Comparison of ENCODE assay signal across 27 cellular contexts in the genomic region with DNA sequence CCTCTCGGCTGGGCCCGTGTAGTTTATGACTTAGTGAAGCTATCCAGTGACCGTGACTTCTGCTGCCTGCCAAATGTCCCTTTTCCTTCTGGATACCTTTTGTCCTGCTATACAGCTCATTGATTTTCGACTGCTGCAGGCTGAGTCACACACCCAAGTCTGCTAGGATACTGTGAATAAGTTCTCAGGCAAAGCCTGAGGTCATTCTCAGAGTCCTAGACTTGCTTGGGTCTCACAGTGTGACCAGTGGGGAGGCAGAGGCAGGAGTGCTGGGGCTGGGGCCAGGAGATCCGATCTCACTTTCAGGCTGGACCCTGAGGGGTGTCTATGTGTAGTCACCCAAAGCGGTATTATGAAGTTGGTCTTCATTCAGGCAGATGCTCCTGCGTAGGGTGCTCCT.
DNase-seq lines count a peak whose midpoint lies in the region; ATAC-seq and TF ChIP-seq lines count a peak whose summit lies in the region.
"Had no signal": no experiment of that assay in that cellular context is flagged by ENCODE, and none has a peak within 500 bp of the region (broad histone marks: within the 10 kb centered on the region; RNA-seq: fewer than 3 reads in every experiment).

No MANE protein-coding gene starts in this region.

- H3K27ac Mint-ChIP-seq in natural killer cell treated with Interleukin-12 subunit alpha and Interleukin-12 subunit beta and Interleukin-15 and Interleukin-18, amount 100 ng/mL, for 72 hours = no peak overlapping the region
- no peak overlapping the region for H3K27ac Mint-ChIP-seq in natural killer cell
- H3K27ac Mint-ChIP-seq: activated CD4-positive, alpha-beta T cell treated with anti-CD3 and anti-CD28 coated beads, Interleukin-2, amount 10 ng/mL, durations not matched to agents 7 days and 5 days; activated CD8-positive, alpha-beta memory T cell treated with anti-CD3 and anti-CD28 coated beads, Interleukin-2, amount 10 ng/mL, durations not matched to agents 7 days and 5 days; activated naive CD4-positive, alpha-beta T cell treated with anti-CD3 and anti-CD28 coated beads, Interleukin-2, amount 50 U/mL, for 72 hours; T-helper 17 cell had no signal

- H3K4me3 Mint-ChIP-seq in natural killer cell treated with Interleukin-12 subunit alpha and Interleukin-12 subunit beta and Interleukin-15 and Interleukin-18, amount 100 ng/mL, for 72 hours = no peak overlapping the region
- no peak overlapping the region for H3K4me3 Mint-ChIP-seq in natural killer cell
- H3K4me3 Mint-ChIP-seq: activated CD4-positive, alpha-beta T cell treated with anti-CD3 and anti-CD28 coated beads, Interleukin-2, amount 10 ng/mL, durations not matched to agents 7 days and 5 days; activated CD8-positive, alpha-beta memory T cell treated with anti-CD3 and anti-CD28 coated beads, Interleukin-2, amount 10 ng/mL, durations not matched to agents 7 days and 5 days; T-helper 17 cell had no signal

- H3K36me3 Mint-ChIP-seq in natural killer cell treated with Interleukin-12 subunit alpha and Interleukin-12 subunit beta and Interleukin-15 and Interleukin-18, amount 100 ng/mL, for 72 hours = no peaks in the 10 kb centered on the region
- H3K36me3 Mint-ChIP-seq in natural killer cell = no peaks in the 10 kb centered on the region
- H3K36me3 Mint-ChIP-seq: activated CD8-positive, alpha-beta memory T cell treated with anti-CD3 and anti-CD28 coated beads, Interleukin-2, amount 10 ng/mL, durations not matched to agents 7 days and 5 days; activated naive CD4-positive, alpha-beta T cell treated with anti-CD3 and anti-CD28 coated beads, Interleukin-2, amount 50 U/mL, for 72 hours had no signal

- no peak overlapping the region for H3K4me3 ChIP-seq in PC-3 (ENCODE audit: low read length)
- H3K4me3 ChIP-seq in H7 (ENCODE audit: insufficient read depth, low read depth, low read length) = no peak overlapping the region
- H3K4me3 ChIP-seq: ascending aorta, gastroesophageal sphincter, HAP-1, lung, SJSA1 had no signal

- peaks cover 3 to 8% of the 10 kb centered on the region in 2 donors for H3K27me3 Mint-ChIP-seq in natural killer cell treated with Interleukin-12 subunit alpha and Interleukin-12 subunit beta and Interleukin-15 and Interleukin-18, amount 100 ng/mL, for 72 hours
- H3K27me3 Mint-ChIP-seq in natural killer cell (ENCODE audit: low read depth in 2 of 2) = no peaks in the 10 kb centered on the region
- H3K27me3 Mint-ChIP-seq: activated CD4-positive, alpha-beta T cell treated with anti-CD3 and anti-CD28 coated beads, Interleukin-2, amount 10 ng/mL, durations not matched to agents 7 days and 5 days; activated CD8-positive, alpha-beta memory T cell treated with anti-CD3 and anti-CD28 coated beads, Interleukin-2, amount 10 ng/mL, durations not matched to agents 7 days and 5 days had no signal

- no peaks in the 10 kb centered on the region for H3K9me2 ChIP-seq in PC-3 (replicated peaks; ENCODE audit: low read length)

- H2AFZ ChIP-seq in PC-3 (ENCODE audit: low read length) = no peak overlapping the region

- no peaks in the 10 kb centered on the region for H3K9me3 Mint-ChIP-seq in natural killer cell treated with Interleukin-12 subunit alpha and Interleukin-12 subunit beta and Interleukin-15 and Interleukin-18, amount 100 ng/mL, for 72 hours
- H3K9me3 Mint-ChIP-seq in natural killer cell = no peaks in the 10 kb centered on the region
- H3K9me3 Mint-ChIP-seq: activated CD4-positive, alpha-beta T cell treated with anti-CD3 and anti-CD28 coated beads, Interleukin-2, amount 10 ng/mL, durations not matched to agents 7 days and 5 days; activated naive CD4-positive, alpha-beta T cell treated with anti-CD3 and anti-CD28 coated beads, Interleukin-2, amount 50 U/mL, for 72 hours had no signal

- H3F3A ChIP-seq in PC-3 (ENCODE audit: low read length, unreplicated experiment) = peaks cover 4% of the 10 kb centered on the region

- intact Hi-C loops in natural killer cell (cut with micrococcal nuclease) (no loop called here), PC-3 (cut with micrococcal nuclease) (no loop called here)

- TF ChIP-seq CTCF in natural killer cell (IDR thresholded peaks at IDR 0.05) = no peak
- no peak for TF ChIP-seq CTCF in PC-3 (conservative IDR thresholded peaks at IDR 0.05; ENCODE audit: low read depth, low read length)

- no peak for DNase-seq in natural killer cell treated with Interleukin-12 subunit alpha and Interleukin-12 subunit beta and Interleukin-15 and Interleukin-18, amount 100 ng/mL, for 72 hours (ENCODE audit: low spot score)
- DNase-seq in natural killer cell (no peak), PC-3 (peak; percentile 30), glomerular visceral epithelial cell (ENCODE audit: extremely low spot score) (peak; percentile 92), H7 (no peak), COR-L47 (lab: John Stamatoyannopoulos, UW) (no peak)
- DNase-seq: activated CD4-positive, alpha-beta T cell treated with anti-CD3 and anti-CD28 coated beads, Interleukin-2, amount 10 ng/mL, durations not matched to agents 7 days and 5 days; activated CD8-positive, alpha-beta memory T cell treated with anti-CD3 and anti-CD28 coated beads, Interleukin-2, amount 10 ng/mL, durations not matched to agents 7 days and 5 days; BE2C; effector CD8-positive, alpha-beta T cell; NCI-H1105; NCI-H2081; NCI-H446; stimulated activated CD4-positive, alpha-beta T cell treated with anti-CD3 and anti-CD28 coated beads, Interleukin-12 subunit alpha, Interleukin-12 subunit beta, amount 100 ng/mL, for 4 hours; stimulated activated CD4-positive, alpha-beta T cell treated with anti-CD3 and anti-CD28 coated beads, Interleukin-4, amount 100 ng/mL, for 4 hours; T-helper 17 cell; trophoblast cell had no signal

- no peaks in the 10 kb centered on the region for H3K36me3 ChIP-seq in PC-3 (ENCODE audit: low read depth, low read length)
- no peaks in the 10 kb centered on the region for H3K36me3 ChIP-seq in H7 (replicated peaks; ENCODE audit: control insufficient read depth, insufficient read depth, low read length)
- H3K36me3 ChIP-seq: ascending aorta, BE2C, gastroesophageal sphincter, HAP-1, SJSA1 had no signal

- H3K27ac ChIP-seq in PC-3 (ENCODE audit: low read length) = peak overlapping the region; percentile 33
- H3K27ac ChIP-seq: ascending aorta, gastroesophageal sphincter, SJSA1, VCaP had no signal

- no peaks in the 10 kb centered on the region for H3K79me2 ChIP-seq in PC-3 (ENCODE audit: low read length)

- no peaks in the 10 kb centered on the region for H3K9me3 ChIP-seq in PC-3 (ENCODE audit: low read length)
- H3K9me3 ChIP-seq: ascending aorta, BE2C, gastroesophageal sphincter, HAP-1, SJSA1 had no signal

- H4K20me1 ChIP-seq in PC-3 (ENCODE audit: low read length) = no peaks in the 10 kb centered on the region

- H3K27me3 ChIP-seq in PC-3 (ENCODE audit: low read length) (no peaks in the 10 kb centered on the region), H7 (ENCODE audit: control insufficient read depth, insufficient read depth, low read length) (no peaks in the 10 kb centered on the region)
- H3K27me3 ChIP-seq: ascending aorta, BE2C, gastroesophageal sphincter, SJSA1 had no signal

- peaks cover 27% of the 10 kb centered on the region for H3K4me1 ChIP-seq in PC-3 (ENCODE audit: insufficient read depth, low read length)
- H3K4me1 ChIP-seq: ascending aorta, gastroesophageal sphincter, HAP-1 had no signal

- POLR2A ChIA-PET in PC-3 (lab: Charles Lee; ENCODE audit: unreplicated experiment) = interaction anchor here (0.6 to 0.7 kb wide), 2 partner anchors 846 to 873 kb away, joined by 3 to 6 read pairs; no protein-coding TSS in a partner anchor

- H3K9ac ChIP-seq in PC-3 (ENCODE audit: low read length) = no peak overlapping the region

- BruUV-seq in PC-3 (replicated peaks; lab: Mats Ljungman, UMichigan) = no TSS peak

- ATAC-seq in natural killer cell treated with Interleukin-12 subunit alpha and Interleukin-12 subunit beta and Interleukin-15 and Interleukin-18, amount 100 ng/mL, for 72 hours = peak; percentile 25 to 37
- no peak for ATAC-seq in natural killer cell
- ATAC-seq in PC-3 = peak; percentile 72
- no peak for ATAC-seq in GM21737 (IDR thresholded peaks at IDR 0.05; ENCODE audit: unreplicated experiment)
- ATAC-seq in HG03520 (IDR thresholded peaks at IDR 0.05; ENCODE audit: unreplicated experiment) = no peak
- ATAC-seq: activated CD8-positive, alpha-beta memory T cell treated with anti-CD3 and anti-CD28 coated beads, Interleukin-2, amount 10 ng/mL, durations not matched to agents 7 days and 5 days; activated naive CD4-positive, alpha-beta T cell treated with anti-CD3 and anti-CD28 coated beads, Interleukin-2, amount 50 U/mL, for 72 hours; esophagus mucosa; gastroesophageal sphincter; T-helper 17 cell had no signal

- H3K4me1 Mint-ChIP-seq in natural killer cell treated with Interleukin-12 subunit alpha and Interleukin-12 subunit beta and Interleukin-15 and Interleukin-18, amount 100 ng/mL, for 72 hours (ENCODE audit: low read depth in 2 of 2) = no peaks in the 10 kb centered on the region
- no peaks in the 10 kb centered on the region for H3K4me1 Mint-ChIP-seq in natural killer cell
- H3K4me1 Mint-ChIP-seq: activated CD4-positive, alpha-beta T cell treated with anti-CD3 and anti-CD28 coated beads, Interleukin-2, amount 10 ng/mL, durations not matched to agents 7 days and 5 days; activated CD8-positive, alpha-beta memory T cell treated with anti-CD3 and anti-CD28 coated beads, Interleukin-2, amount 10 ng/mL, durations not matched to agents 7 days and 5 days had no signal

- CTCF ChIA-PET in PC-3 (lab: Charles Lee) = no interaction called here

- no peak overlapping the region for H3K4me2 ChIP-seq in PC-3 (ENCODE audit: low read length)

Comparison
In these comparisons a context has a peak if more than half of its experiments do, and no peak if none do; other contexts are left out.
1. ATAC-seq: peak in natural killer cell treated with Interleukin-12 subunit alpha and Interleukin-12 subunit beta and Interleukin-15 and Interleukin-18, amount 100 ng/mL, for 72 hours (2 of 2) and PC-3 (single experiment); none in natural killer cell (0 of 3), GM21737 (single experiment) and HG03520 (single experiment).
2. DNase-seq: peak in PC-3 (single experiment) and glomerular visceral epithelial cell (single experiment); none in natural killer cell treated with Interleukin-12 subunit alpha and Interleukin-12 subunit beta and Interleukin-15 and Interleukin-18, amount 100 ng/mL, for 72 hours (single experiment), natural killer cell (single experiment), H7 (single experiment) and COR-L47 (single experiment).